ENCODE assay signal across 1 cellular context in genomic region chr17:36921131-36921851, GRCh38.
A peak's percentile ranks its signal among the peaks of the same experiment; 100 is the strongest.
TF ChIP-seq lines count a peak whose summit lies in the region.

No MANE protein-coding gene starts in this region.

TF ChIP-seq in A549, 52 proteins besides CTCF, POLR2A, EP300 and RAD21 (continued from another document):
- TF ChIP-seq BCL3 (IDR thresholded peaks at IDR 0.05) (0 out of 3 replicates have a peak, but pooled peaks have one; percentile 5), FOXS1 (CRISPR knock-in tag; IDR thresholded peaks at IDR 0.05) (no peak), NR3C1 (IDR thresholded peaks at IDR 0.05) (no peak), TP53 (CRISPR knock-in tag; IDR thresholded peaks at IDR 0.05) (no peak), KDM1A (IDR thresholded peaks at IDR 0.05; ENCODE audit: low read depth) (no peak), PBX3 (IDR thresholded peaks at IDR 0.05) (no peak), JUNB (IDR thresholded peaks at IDR 0.05) (peak; percentile 78), ZFP36 (IDR thresholded peaks at IDR 0.05; ENCODE audit: borderline replicate concordance, partially characterized antibody) (no peak), RARB (CRISPR knock-in tag; IDR thresholded peaks at IDR 0.05) (peak; percentile 39; the same call in 1 of the 2 replicates)
